10 cellular contexts compared by ENCODE assay signal in the genomic region with DNA sequence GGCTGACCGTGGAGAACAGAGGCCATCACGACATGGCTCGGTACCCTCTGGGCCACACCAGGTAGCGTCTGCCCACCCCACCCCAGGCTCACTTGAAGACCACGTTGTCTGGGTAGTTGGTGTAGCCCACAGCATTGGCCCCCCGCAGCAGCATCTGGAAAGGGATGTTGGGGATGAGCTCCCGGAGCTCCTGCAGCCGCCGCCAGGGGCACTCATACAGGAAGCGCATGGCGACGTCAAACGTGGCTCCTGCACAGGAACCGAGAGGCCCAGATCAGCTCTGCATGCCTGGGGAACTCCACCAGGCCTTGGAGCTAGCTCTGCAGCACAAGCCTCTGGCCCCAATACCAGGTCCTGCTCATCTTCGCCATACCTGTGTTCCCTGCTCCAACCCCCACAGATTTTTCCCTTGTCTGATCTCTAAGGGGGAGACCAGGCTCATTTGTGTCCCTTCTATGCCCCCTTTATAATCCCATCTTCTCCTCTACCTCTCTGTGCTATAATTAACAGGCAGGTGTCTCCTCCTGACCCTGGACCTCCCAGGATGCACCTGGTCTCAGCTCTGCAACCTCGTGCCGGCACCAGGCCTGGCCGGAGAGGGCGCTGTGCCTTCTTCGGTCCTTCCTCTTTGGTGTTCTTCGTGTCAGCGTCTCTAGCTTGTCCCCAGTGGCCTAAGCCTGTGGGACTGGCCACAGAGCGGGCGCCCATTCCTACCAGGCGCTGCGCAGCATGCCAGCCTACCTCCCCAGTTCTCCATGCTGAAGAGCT.
DNase-seq lines count a peak whose midpoint lies in the region; ATAC-seq and TF ChIP-seq lines count a peak whose summit lies in the region.
"Had no signal": no experiment of that assay in that cellular context is flagged by ENCODE, and none has a peak within 500 bp of the region (broad histone marks: within the 10 kb centered on the region; RNA-seq: fewer than 3 reads in every experiment).

No MANE protein-coding gene starts in this region.

- ATAC-seq in GM18870 (IDR thresholded peaks at IDR 0.05; ENCODE audit: unreplicated experiment), result no peak
- ATAC-seq: body of pancreas had no signal

- H3K4me3 ChIP-seq in GM12875 (ENCODE audit: low read depth, low read length), result no peak overlapping the region
- H3K4me3 ChIP-seq: body of pancreas had no signal

- peak; percentile 58 for DNase-seq in CD1c-positive myeloid dendritic cell (ENCODE audit: extremely low spot score)
- DNase-seq in UCSD-AML1 (lab: John Stamatoyannopoulos, UW; ENCODE audit: unreplicated experiment), result peak; percentile 20
- DNase-seq in iPS-NIHi7 (ENCODE audit: extremely low spot score), result peak; percentile 69
- DNase-seq in hippocampal formation (lab: John Stamatoyannopoulos, UW), result no peak
- no peak for DNase-seq in DMS79 (lab: John Stamatoyannopoulos, UW)
- no peak for DNase-seq in dedifferentiated amniotic fluid mesenchymal stem cell (ENCODE audit: extremely low spot score)
- DNase-seq: body of pancreas, NCI-H1436 treated with DMSO at 0.1 percent for 48 hours had no signal

- peak; percentile 67 for TF ChIP-seq CTCF in GM12875 (IDR thresholded peaks at IDR 0.05; ENCODE audit: borderline replicate concordance, insufficient read depth, low read depth, low read length)

Comparison
In these comparisons a context has a peak if more than half of its experiments do, and no peak if none do; other contexts are left out.
1. DNase-seq: peak in CD1c-positive myeloid dendritic cell (single experiment), UCSD-AML1 (single experiment) and iPS-NIHi7 (single experiment); none in hippocampal formation (0 of 2), DMS79 (single experiment) and dedifferentiated amniotic fluid mesenchymal stem cell (single experiment).